Comparison of ENCODE assay signal across 10 cellular contexts in the genomic region with DNA sequence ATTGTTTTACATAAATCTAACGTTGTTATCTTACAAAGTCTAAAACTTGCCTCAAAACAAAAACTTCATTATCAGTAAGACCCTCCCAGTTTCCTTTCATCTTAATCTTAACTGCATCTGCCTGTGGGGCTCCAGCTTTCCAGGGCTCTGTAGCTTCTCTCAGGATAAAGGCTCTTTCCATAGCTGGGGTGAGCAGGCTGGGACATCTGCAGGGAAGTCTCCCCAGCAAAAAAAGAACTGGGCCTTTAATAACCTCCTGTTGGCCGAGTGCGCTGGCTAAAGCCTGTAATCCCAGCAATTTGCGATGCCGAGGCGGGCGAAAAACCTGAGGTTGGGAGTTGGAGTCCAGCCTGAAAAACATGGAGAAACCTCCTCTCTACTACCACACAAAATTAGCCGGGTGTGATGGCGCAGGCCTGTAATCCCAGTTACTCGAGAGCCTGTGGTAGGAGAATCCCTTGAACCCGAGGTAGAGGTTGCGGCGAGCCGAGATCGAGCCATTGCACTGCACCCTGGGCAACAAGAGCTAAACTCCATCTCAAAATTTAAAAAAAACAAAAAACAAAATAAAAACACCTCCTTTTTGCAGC.
DNase-seq lines count a peak whose midpoint lies in the region; ATAC-seq and TF ChIP-seq lines count a peak whose summit lies in the region.
"Had no signal": no experiment of that assay in that cellular context is flagged by ENCODE, and none has a peak within 500 bp of the region (broad histone marks: within the 10 kb centered on the region; RNA-seq: fewer than 3 reads in every experiment).

No MANE protein-coding gene starts in this region.

- H3K36me3 ChIP-seq in DND-41 (ENCODE audit: insufficient read depth, low read length): peaks cover 27% of the 10 kb centered on the region
- H3K36me3 ChIP-seq in hepatocyte (replicated peaks; ENCODE audit: insufficient read depth, low read depth): no peaks in the 10 kb centered on the region

- ATAC-seq in DND-41 (ENCODE audit: insufficient read depth, low read depth) (no peak), HG03469 (IDR thresholded peaks at IDR 0.05; ENCODE audit: unreplicated experiment) (no peak), HG03354 (IDR thresholded peaks at IDR 0.05; ENCODE audit: poor library complexity, severe bottlenecking, unreplicated experiment) (no peak)

- H3K4me3 ChIP-seq in DND-41 (ENCODE audit: low read depth in 1 of 2, low read length in 2 of 2): peak overlapping the region in 1 of 2 experiments; percentile 7; a peak in 1 of 4 replicates
- H3K4me3 ChIP-seq in hepatocyte: peak overlapping the region; percentile 61
- H3K4me3 ChIP-seq in retinal pigment epithelial cell (ENCODE audit: low read length): peak overlapping the region; percentile 77

- H3K27ac ChIP-seq in DND-41 (ENCODE audit: low read length): no peak overlapping the region
- H3K27ac ChIP-seq in hepatocyte: peak overlapping the region; percentile 99

- H3K36me3 Mint-ChIP-seq in activated naive CD8-positive, alpha-beta T cell: peaks cover 6% of the 10 kb centered on the region

- H3K27me3 ChIP-seq in DND-41 (ENCODE audit: insufficient read depth, low read length, poor library complexity): no peaks in the 10 kb centered on the region
- no peaks in the 10 kb centered on the region for H3K27me3 ChIP-seq in hepatocyte

- 33% methylated on average over 15 of the region's 15 CpGs for WGBS in hepatocyte (ENCODE audit: low lambda C conversion rate, missing lambda C conversion rate)

- H3K4me2 ChIP-seq in DND-41 (ENCODE audit: insufficient read depth, low read length): peak overlapping the region; percentile 63
- H3K4me2 ChIP-seq in hepatocyte: peak overlapping the region; percentile 82

- no peaks in the 10 kb centered on the region for H3K27me3 Mint-ChIP-seq in activated naive CD8-positive, alpha-beta T cell

- H3K9me2 ChIP-seq in hepatocyte (replicated peaks; ENCODE audit: insufficient read depth): no peaks in the 10 kb centered on the region

- H3K4me1 Mint-ChIP-seq in activated naive CD8-positive, alpha-beta T cell (ENCODE audit: low read depth): peaks cover 10% of the 10 kb centered on the region

- H2AFZ ChIP-seq in DND-41 (ENCODE audit: low read depth, low read length) (no peak overlapping the region), hepatocyte (peak overlapping the region; percentile 90)

- peaks cover 4% of the 10 kb centered on the region for H3K9me3 ChIP-seq in DND-41 (ENCODE audit: insufficient read depth, low read length, severe bottlenecking)
- no peaks in the 10 kb centered on the region for H3K9me3 ChIP-seq in hepatocyte (ENCODE audit: low read depth)

- H3K79me2 ChIP-seq in DND-41 (ENCODE audit: insufficient read depth, low read length): peaks cover 63% of the 10 kb centered on the region
- peaks cover 14% of the 10 kb centered on the region for H3K79me2 ChIP-seq in hepatocyte

- H3K9me3 Mint-ChIP-seq in activated naive CD8-positive, alpha-beta T cell (ENCODE audit: low read depth): peaks cover 4% of the 10 kb centered on the region

- peak overlapping the region; percentile 98 for H3K4me3 Mint-ChIP-seq in activated naive CD8-positive, alpha-beta T cell

- peak overlapping the region; percentile 4 for H3K27ac Mint-ChIP-seq in activated naive CD8-positive, alpha-beta T cell

- H3K4me1 ChIP-seq in DND-41 (ENCODE audit: insufficient read depth, low read length): peaks cover 13% of the 10 kb centered on the region
- H3K4me1 ChIP-seq in hepatocyte (ENCODE audit: insufficient read depth): no peaks in the 10 kb centered on the region

- no peak overlapping the region for H3K9ac ChIP-seq in DND-41 (ENCODE audit: low read depth, low read length)

- no peaks in the 10 kb centered on the region for H4K20me1 ChIP-seq in DND-41 (ENCODE audit: insufficient read depth, low read length)
- H4K20me1 ChIP-seq in hepatocyte (ENCODE audit: insufficient read depth, poor library complexity, severe bottlenecking): no peaks in the 10 kb centered on the region

- no peak for DNase-seq in DND-41
- DNase-seq in hepatocyte (ENCODE audit: low spot score): peak; percentile 4
- no peak for DNase-seq in retinal pigment epithelial cell (ENCODE audit: low read depth)
- no peak for DNase-seq in SKM-1 (lab: John Stamatoyannopoulos, UW; ENCODE audit: unreplicated experiment)
- no peak for DNase-seq in NCI-H128 (lab: John Stamatoyannopoulos, UW; ENCODE audit: unreplicated experiment)
- DNase-seq: activated CD8-positive, alpha-beta memory T cell treated with anti-CD3 and anti-CD28 coated beads, Interleukin-2, amount 50 U/mL, for 4 hours; NCI-H526 treated with DMSO at 0.1 percent for 48 hours had no signal

- no peak for TF ChIP-seq CTCF in DND-41 (IDR thresholded peaks at IDR 0.05; ENCODE audit: borderline replicate concordance, extremely low read depth, low read length, poor library complexity, severe bottlenecking)
- TF ChIP-seq CTCF in hepatocyte (IDR thresholded peaks at IDR 0.05; ENCODE audit: poor library complexity): no peak
- no peak for TF ChIP-seq CTCF in retinal pigment epithelial cell (conservative IDR thresholded peaks at IDR 0.05; ENCODE audit: low read depth, low read length)
